ENCODE assay signal across 35 cellular contexts in genomic region chr12:103728323-103728722, GRCh38.
DNase-seq lines count a peak whose midpoint lies in the region; ATAC-seq, FAIRE-seq and TF ChIP-seq lines count a peak whose summit lies in the region.
"Had no signal": no experiment of that assay in that cellular context is flagged by ENCODE, and none has a peak within 500 bp of the region (broad histone marks: within the 10 kb centered on the region; RNA-seq: fewer than 3 reads in every experiment).

No MANE protein-coding gene starts in this region.

- no peaks in the 10 kb centered on the region for H3K79me2 ChIP-seq in GM23248 (ENCODE audit: insufficient read depth)
- no peaks in the 10 kb centered on the region for H3K79me2 ChIP-seq in GM12878 (ENCODE audit: control insufficient read depth, insufficient read depth, low read length)

- POLR2A ChIA-PET in GM12878 (lab: Charles Lee): no interaction called here
- POLR2A ChIA-PET in CD4-positive, alpha-beta memory T cell (lab: Charles Lee; ENCODE audit: partially characterized antibody): no interaction called here

- H3K9ac ChIP-seq in GM23248: no peak overlapping the region
- no peak overlapping the region for H3K9ac ChIP-seq in GM12878 (ENCODE audit: control insufficient read depth, insufficient read depth, low read length)
- H3K9ac ChIP-seq: BLaER1 had no signal

- intact Hi-C loops in GM12878 (cut with micrococcal nuclease; ENCODE audit: unreplicated experiment): no loop called here
- intact Hi-C loops in CD4-positive, alpha-beta memory T cell (cut with micrococcal nuclease): no loop called here

- TF ChIP-seq RAD21 in GM12878 (IDR thresholded peaks at IDR 0.05; ENCODE audit: insufficient read depth, low read depth, low read length): no peak

- ATAC-seq in GM12878: no peak
- ATAC-seq in GM18505 (IDR thresholded peaks at IDR 0.05; ENCODE audit: unreplicated experiment): no peak
- ATAC-seq: A549; activated CD8-positive, alpha-beta T cell treated with anti-CD3 and anti-CD28 coated beads, Interleukin-2, amount 10 ng/mL, durations not matched to agents 7 days and 5 days; activated T-helper 17 cell treated with anti-CD3 and anti-CD28 coated beads, Interleukin-2, amount 50 U/mL, for 72 hours; heart right ventricle had no signal

- no peak for FAIRE-seq in GM12878 (lab: Jason Lieb, UNC)
- FAIRE-seq: A549, G401.6, kidney, RCC 7860 had no signal

- H3K4me2 ChIP-seq in GM23248 (ENCODE audit: unreplicated experiment) (no peak overlapping the region), GM12878 (ENCODE audit: control insufficient read depth, insufficient read depth) (no peak overlapping the region)
- H3K4me2 ChIP-seq: A549, BLaER1 had no signal

- no peaks in the 10 kb centered on the region for H3K36me3 Mint-ChIP-seq in CD4-positive, alpha-beta memory T cell
- H3K36me3 Mint-ChIP-seq: naive B cell had no signal

- no peaks in the 10 kb centered on the region for H3K4me1 Mint-ChIP-seq in CD4-positive, alpha-beta memory T cell
- H3K4me1 Mint-ChIP-seq: activated T-helper 17 cell treated with anti-CD3 and anti-CD28 coated beads, Interleukin-2, amount 50 U/mL, for 72 hours; naive B cell had no signal

- H3K36me3 ChIP-seq in GM23248 (ENCODE audit: low read depth): no peaks in the 10 kb centered on the region
- no peaks in the 10 kb centered on the region for H3K36me3 ChIP-seq in GM12878 (ENCODE audit: control insufficient read depth in 2 of 2, insufficient read depth in 2 of 2, low read length in 1 of 2)
- no peaks in the 10 kb centered on the region for H3K36me3 ChIP-seq in CD4-positive, alpha-beta memory T cell (ENCODE audit: insufficient read depth, low read length)
- H3K36me3 ChIP-seq: BLaER1, breast epithelium, heart right ventricle, neutrophil, right atrium auricular region, stomach, thyroid gland had no signal

- RAD21 ChIA-PET in GM12878 (lab: Charles Lee; ENCODE audit: unreplicated experiment): no interaction called here

- peaks cover 2 to 4% of the 10 kb centered on the region in 2 donors for H3K27me3 Mint-ChIP-seq in CD4-positive, alpha-beta memory T cell

- in situ Hi-C loops in GM23248 (cut with MboI) (no loop called here), GM12878 (cut with MboI) (no loop called here)

- SMC1A ChIA-PET in GM12878 (lab: Charles Lee; ENCODE audit: uncharacterized antibody, unreplicated experiment): no interaction called here

- H3K4me1 ChIP-seq in GM23248 (ENCODE audit: insufficient read depth): no peaks in the 10 kb centered on the region
- H3K4me1 ChIP-seq in GM12878 (ENCODE audit: control insufficient read depth, insufficient read depth, low read length): no peaks in the 10 kb centered on the region
- no peaks in the 10 kb centered on the region for H3K4me1 ChIP-seq in CD4-positive, alpha-beta memory T cell (ENCODE audit: insufficient read depth, low read length)
- H3K4me1 ChIP-seq: A549, BLaER1, breast epithelium, heart right ventricle, right atrium auricular region, stomach, thyroid gland had no signal

- no peak for TF ChIP-seq EP300 in GM12878 (IDR thresholded peaks at IDR 0.05; ENCODE audit: borderline replicate concordance in 1 of 2, control insufficient read depth in 1 of 2, low read depth in 2 of 2, low read length in 2 of 2)

- no peak for TF ChIP-seq POLR2A in GM12878 (IDR thresholded peaks at IDR 0.05; ENCODE audit: low read depth, low read length)
- TF ChIP-seq POLR2A in GM18505 (IDR thresholded peaks at IDR 0.05; ENCODE audit: borderline replicate concordance, extremely low read depth, insufficient read depth, insufficient read length): no peak

- H3K27me3 ChIP-seq in GM23248 (replicated peaks; ENCODE audit: insufficient read depth) (peaks cover 6% of the 10 kb centered on the region; the same call in 1 of the 2 replicates), GM12878 (replicated peaks in 1 of 2; ENCODE audit: control insufficient read depth in 2 of 2, insufficient read depth in 2 of 2, low read length in 1 of 2) (peaks cover 2 to 3% of the 10 kb centered on the region in 2 experiments; a peak in 1 of 4 replicates)
- no peaks in the 10 kb centered on the region for H3K27me3 ChIP-seq in CD4-positive, alpha-beta memory T cell (ENCODE audit: insufficient read depth, low read length)
- H3K27me3 ChIP-seq: BLaER1, breast epithelium, heart right ventricle, right atrium auricular region, stomach, thyroid gland had no signal

- H3K9me3 Mint-ChIP-seq in CD4-positive, alpha-beta memory T cell: peaks cover 0 to 7% (median 1%) of the 10 kb centered on the region in 8 donors

- H2AFZ ChIP-seq in GM23248 (no peak overlapping the region), GM12878 (ENCODE audit: control insufficient read depth, low read depth, low read length) (no peak overlapping the region)

- 36 to 44% methylated on average over 4 of the region's 4 CpGs for WGBS in GM23248 (ENCODE audit: low coverage in 1 of 2, low lambda C conversion rate in 2 of 2, missing lambda C conversion rate in 2 of 2), 2 experiments
- 24% methylated on average over 4 of the region's 4 CpGs for WGBS in GM12878 (ENCODE audit: insufficient coverage, insufficient replicate concordance, low lambda C conversion rate, missing lambda C conversion rate)

- H3K4me3 Mint-ChIP-seq in CD4-positive, alpha-beta memory T cell: no peak overlapping the region
- H3K4me3 Mint-ChIP-seq: activated CD8-positive, alpha-beta T cell treated with anti-CD3 and anti-CD28 coated beads, Interleukin-2, amount 10 ng/mL, durations not matched to agents 7 days and 5 days; activated T-helper 17 cell treated with anti-CD3 and anti-CD28 coated beads, Interleukin-2, amount 50 U/mL, for 72 hours; naive B cell; T-helper 2 cell treated with Interferon-gamma antibody and Interleukin-4, amounts not matched to agents 5 μg/mL and 100 μg/mL, for 36 hours had no signal

- peak; percentile 20 for DNase-seq in AG08396 (ENCODE audit: low spot score)
- peak; percentile 50 for DNase-seq in GM23248
- DNase-seq in GM12878 (ENCODE audit: low read depth, low spot score): no peak
- peak; percentile 12 for DNase-seq in fibroblast of the conjunctiva (ENCODE audit: low read depth)
- DNase-seq in CD4-positive, alpha-beta memory T cell: no peak
- DNase-seq in activated CD4-positive, alpha-beta T cell treated with anti-CD3 and anti-CD28 coated beads, Interleukin-2, amount 50 U/mL, for 4 hours: no peak
- DNase-seq in stimulated activated CD4-positive, alpha-beta T cell treated with anti-CD3 and anti-CD28 coated beads, Interleukin-15, amount 100 ng/mL, for 24 hours: no peak
- DNase-seq: activated CD8-positive, alpha-beta T cell treated with anti-CD3 and anti-CD28 coated beads, Interleukin-2, amount 10 ng/mL, durations not matched to agents 7 days and 5 days; activated naive CD4-positive, alpha-beta T cell treated with anti-CD3 and anti-CD28 coated beads, Interleukin-2, amount 50 U/mL, for 16 hours; effector CD8-positive, alpha-beta T cell; foreskin melanocyte; heart right ventricle; Karpas-422; kidney; midbrain; naive B cell; NCI-H1436 treated with DMSO at 0.1 percent for 48 hours; NCI-H2107; NCI-H446; NCI-H774; posterior cingulate gyrus; SIG-M5; stimulated activated CD4-positive, alpha-beta T cell treated with anti-CD3 and anti-CD28 coated beads, Interleukin-4, amount 100 ng/mL, for 1 hour; stomach; thyroid gland had no signal

- H3K4me3 ChIP-seq in GM23248: no peak overlapping the region
- no peak overlapping the region for H3K4me3 ChIP-seq in GM12878
- no peak overlapping the region for H3K4me3 ChIP-seq in CD4-positive, alpha-beta memory T cell (ENCODE audit: low read length in 2 of 2)
- H3K4me3 ChIP-seq: A549, BLaER1, breast epithelium, heart right ventricle, right atrium auricular region, stomach, thyroid gland had no signal

- CTCF ChIA-PET in GM12878 (lab: Yijun Ruan, JAX): interaction anchor here (1.1 kb wide), 1 partner anchor 13 kb away, joined by 4 read pairs; no protein-coding TSS in a partner anchor
- CTCF ChIA-PET in CD4-positive, alpha-beta memory T cell (lab: Charles Lee; ENCODE audit: partially characterized antibody): no interaction called here

- H3K27ac Mint-ChIP-seq in CD4-positive, alpha-beta memory T cell: no peak overlapping the region
- H3K27ac Mint-ChIP-seq: activated CD8-positive, alpha-beta T cell treated with anti-CD3 and anti-CD28 coated beads, Interleukin-2, amount 10 ng/mL, durations not matched to agents 7 days and 5 days; activated T-helper 17 cell treated with anti-CD3 and anti-CD28 coated beads, Interleukin-2, amount 50 U/mL, for 72 hours; naive B cell; T-helper 2 cell treated with Interferon-gamma antibody and Interleukin-4, amounts not matched to agents 5 μg/mL and 100 μg/mL, for 36 hours had no signal

- H3K9me3 ChIP-seq in GM23248 (ENCODE audit: low read depth) (no peaks in the 10 kb centered on the region), GM12878 (replicated peaks; ENCODE audit: control insufficient read depth, insufficient read depth, low read length) (peaks cover 3% of the 10 kb centered on the region; the same call in 2 of the 3 replicates)
- no peaks in the 10 kb centered on the region for H3K9me3 ChIP-seq in CD4-positive, alpha-beta memory T cell (ENCODE audit: control insufficient read depth in 1 of 2, low read length in 2 of 2)
- H3K9me3 ChIP-seq: neutrophil, thyroid gland had no signal

- H3K27ac ChIP-seq in GM23248: no peak overlapping the region
- no peak overlapping the region for H3K27ac ChIP-seq in GM12878 (ENCODE audit: control insufficient read depth, insufficient read depth)
- H3K27ac ChIP-seq in CD4-positive, alpha-beta memory T cell (ENCODE audit: low read depth, low read length): no peak overlapping the region
- H3K27ac ChIP-seq: A549, BLaER1, breast epithelium, heart right ventricle, neutrophil, right atrium auricular region, stomach, thyroid gland had no signal

- no TSS peak for BruUV-seq in GM12878 (replicated peaks; lab: Mats Ljungman, UMichigan)

- no peak for TF ChIP-seq CTCF in GM12878 (IDR thresholded peaks at IDR 0.05 in 2 of 3, conservative IDR thresholded peaks at IDR 0.05 in 1 of 3; ENCODE audit: control insufficient read depth in 2 of 3, extremely low read depth in 1 of 3, insufficient read depth in 1 of 3, low read depth in 3 of 3, low read length in 3 of 3)

- no peaks in the 10 kb centered on the region for H3K9me2 ChIP-seq in GM23248 (ENCODE audit: insufficient read depth)

- H4K20me1 ChIP-seq in GM23248 (ENCODE audit: insufficient read depth): no peaks in the 10 kb centered on the region
- H4K20me1 ChIP-seq in GM12878 (ENCODE audit: control insufficient read depth, insufficient read depth): no peaks in the 10 kb centered on the region
- H4K20me1 ChIP-seq: BLaER1 had no signal

- no peaks in the 10 kb centered on the region for H3F3A ChIP-seq in GM23248 (ENCODE audit: insufficient read depth)

TF ChIP-seq in GM12878, 131 proteins besides CTCF, POLR2A, EP300 and RAD21:
- TF ChIP-seq NFIC (IDR thresholded peaks at IDR 0.05; ENCODE audit: low read depth, low read length) (no peak), SPI1 (IDR thresholded peaks at IDR 0.05; ENCODE audit: borderline replicate concordance, insufficient read depth, low read depth, low read length) (peak; percentile 14; the same call in 1 of the 2 replicates)

Comparison
In these comparisons a context has a peak if more than half of its experiments do, and no peak if none do; other contexts are left out.
1. DNase-seq: peak in AG08396 (single experiment), GM23248 (single experiment) and fibroblast of the conjunctiva (single experiment); none in GM12878 (single experiment), CD4-positive, alpha-beta memory T cell (0 of 5), activated CD4-positive, alpha-beta T cell treated with anti-CD3 and anti-CD28 coated beads, Interleukin-2, amount 50 U/mL, for 4 hours (0 of 2) and stimulated activated CD4-positive, alpha-beta T cell treated with anti-CD3 and anti-CD28 coated beads, Interleukin-15, amount 100 ng/mL, for 24 hours (single experiment).